ENCODE assay signal across 6 cellular contexts in the genomic region with DNA sequence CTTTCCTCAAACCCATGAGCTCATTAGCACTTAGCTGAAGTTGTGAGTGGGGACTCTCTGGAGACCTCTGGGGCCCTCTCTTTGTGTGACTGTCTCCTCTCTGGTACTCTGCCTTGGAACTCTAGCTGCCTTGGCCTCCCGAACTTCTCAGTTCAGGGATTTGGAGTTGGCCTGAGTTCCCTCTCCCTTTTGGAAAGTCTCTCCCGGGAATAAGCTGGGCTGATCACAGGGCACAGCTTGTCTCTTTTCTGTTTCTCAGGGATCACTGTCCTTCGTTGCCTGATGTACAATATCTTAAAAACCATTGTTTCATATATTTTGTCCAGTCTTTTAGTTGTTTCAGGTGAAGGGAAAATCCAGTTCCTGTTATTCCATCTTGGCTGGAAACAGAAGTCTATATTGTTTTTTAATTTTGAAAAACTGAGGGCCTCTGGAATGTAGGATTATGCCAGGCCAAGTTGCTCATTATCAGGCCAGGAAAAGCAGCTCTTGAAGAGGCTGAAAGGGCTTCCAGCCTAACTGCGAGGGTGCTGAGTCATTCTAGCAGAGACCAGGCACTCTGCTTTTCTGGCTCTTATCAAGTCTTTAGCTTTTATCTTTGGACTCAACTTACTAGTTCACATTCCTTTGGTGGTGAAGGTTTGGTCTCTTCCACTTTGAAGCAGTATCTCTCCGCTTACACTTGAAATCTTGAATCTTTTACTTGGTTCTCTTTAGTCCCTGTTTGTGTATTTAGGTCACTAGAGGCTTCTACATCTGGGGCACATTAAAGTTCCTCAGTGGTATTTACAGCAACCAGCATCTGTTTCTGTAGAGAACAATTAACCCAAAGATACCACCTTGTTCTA. TPM values are rescaled to one million over a fixed set of nuclear protein-coding genes. Genes with fewer than 3 reads are reported as not detected.
DNase-seq lines count a peak whose midpoint lies in the region; ATAC-seq, FAIRE-seq and TF ChIP-seq lines count a peak whose summit lies in the region.

No MANE protein-coding gene starts in this region.

- H3K4me3 Mint-ChIP-seq in WTC11: no peak overlapping the region
- H3K4me3 Mint-ChIP-seq in naive thymus-derived CD8-positive, alpha-beta T cell: no peak overlapping the region

- H3K9me3 ChIP-seq in mesodermal cell (ENCODE audit: control insufficient read depth, low read length): no peaks in the 10 kb centered on the region

- CTCF ChIA-PET in WTC11 (lab: Charles Lee): interaction anchor here (0.9 to 2.8 kb wide), 8 partner anchors 8 to 227 kb away, joined by 3 to 19 read pairs (median 8); partner anchors contain the start of gene RGS3

- POLR2A ChIA-PET in WTC11 (lab: Charles Lee): interaction anchor here (0.7 to 0.8 kb wide), 2 partner anchors 8 to 53 kb away, joined by 3 to 7 read pairs; no protein-coding TSS in a partner anchor
- POLR2A ChIA-PET in naive thymus-derived CD8-positive, alpha-beta T cell (lab: Charles Lee): no interaction called here

- no peaks in the 10 kb centered on the region for H3K27me3 Mint-ChIP-seq in WTC11 (ENCODE audit: low read depth)
- no peaks in the 10 kb centered on the region for H3K27me3 Mint-ChIP-seq in naive thymus-derived CD8-positive, alpha-beta T cell

- no peak for DNase-seq in H54 (ENCODE audit: insufficient read length, low spot score)
- DNase-seq in WTC11 (ENCODE audit: low spot score): no peak
- no peak for DNase-seq in NCI-H446 (lab: John Stamatoyannopoulos, UW)
- DNase-seq in 8988T: no peak
- no peak for DNase-seq in naive thymus-derived CD8-positive, alpha-beta T cell

- no peaks in the 10 kb centered on the region for H3K36me3 ChIP-seq in mesodermal cell (ENCODE audit: control insufficient read depth, insufficient read depth, low read length)

- 33 to 39% methylated on average over 3 of the region's 5 CpGs for WGBS in mesodermal cell (ENCODE audit: insufficient coverage in 2 of 2), 2 experiments

- no peak for TF ChIP-seq CTCF in WTC11 (IDR thresholded peaks at IDR 0.05)

- H3K4me3 ChIP-seq in mesodermal cell (ENCODE audit: extremely low read depth, insufficient read depth, low read length, poor library complexity, severe bottlenecking): no peak overlapping the region

- ATAC-seq in WTC11: peak; percentile 69
- ATAC-seq in naive thymus-derived CD8-positive, alpha-beta T cell: no peak

- TF ChIP-seq POLR2A in H54 (IDR thresholded peaks at IDR 0.05; ENCODE audit: low read depth, low read length): no peak

- H3K27ac ChIP-seq in mesodermal cell (ENCODE audit: low read depth, low read length, severe bottlenecking): peak overlapping the region; percentile 98

- peaks cover 24% of the 10 kb centered on the region for H3K4me1 Mint-ChIP-seq in WTC11
- peaks cover 0 to 2% (median 0%) of the 10 kb centered on the region in 4 donors for H3K4me1 Mint-ChIP-seq in naive thymus-derived CD8-positive, alpha-beta T cell

- no peaks in the 10 kb centered on the region for H3K9me3 Mint-ChIP-seq in WTC11
- H3K9me3 Mint-ChIP-seq in naive thymus-derived CD8-positive, alpha-beta T cell: no peaks in the 10 kb centered on the region

- no peaks in the 10 kb centered on the region for H3K36me3 Mint-ChIP-seq in WTC11
- H3K36me3 Mint-ChIP-seq in naive thymus-derived CD8-positive, alpha-beta T cell: no peaks in the 10 kb centered on the region

- H3K4me1 ChIP-seq in mesodermal cell (ENCODE audit: control insufficient read depth, insufficient read depth, low read length, poor library complexity, severe bottlenecking): peaks cover 28% of the 10 kb centered on the region

- FAIRE-seq in H54 (lab: Jason Lieb, UNC): peak; percentile 99

- H3K27ac Mint-ChIP-seq in WTC11: peak overlapping the region; percentile 82
- H3K27ac Mint-ChIP-seq in naive thymus-derived CD8-positive, alpha-beta T cell: no peak overlapping the region

TF ChIP-seq in WTC11, 78 proteins besides CTCF, POLR2A, EP300 and RAD21:
- TF ChIP-seq NFE2L1 (CRISPR knock-in tag; IDR thresholded peaks at IDR 0.05) (peak; percentile 88), MYBL2 (CRISPR knock-in tag; IDR thresholded peaks at IDR 0.05) (no peak)

RNA-seq across cellular contexts. Expression of gene RGS3, which starts 8.4 kb away (rescaled TPM):
- 15.0 to 17.2 TPM (median 16.6 TPM) in 3 replicates for total RNA-seq in WTC11 (2021)
- polyA plus RNA-seq in mesodermal cell (2013, experiment 1 of 2): 125 TPM
- polyA plus RNA-seq in mesodermal cell (2013, experiment 2 of 2): 96.4 TPM
- total RNA-seq in naive thymus-derived CD8-positive, alpha-beta T cell: 10 to 100 TPM; 27.8 to 29.5 TPM
- 10 to 100 TPM; 17.9 to 33.4 (median 26.1) TPM for polyA plus RNA-seq in naive thymus-derived CD8-positive, alpha-beta T cell

RNA-seq across cellular contexts. Expression of gene C9orf43, which starts 44.6 kb away (rescaled TPM):
- 0.28 to 0.46 TPM (median 0.30 TPM) in 3 replicates for total RNA-seq in WTC11 (2021)
- 0.18 TPM for polyA plus RNA-seq in mesodermal cell (2013, experiment 1 of 2)
- polyA plus RNA-seq in mesodermal cell (2013, experiment 2 of 2): 0.25 TPM
- total RNA-seq in naive thymus-derived CD8-positive, alpha-beta T cell: 1 to 10 TPM; 1.1 to 1.2 TPM
- under 1 TPM in 2 of 3 donors, not detected in 1; 0.55 to 0.81 TPM for polyA plus RNA-seq in naive thymus-derived CD8-positive, alpha-beta T cell

RNA-seq across cellular contexts. Expression of gene POLE3, which starts 44.7 kb away (rescaled TPM):
- total RNA-seq in WTC11 (2021): 39.7 to 43.6 TPM (median 42.4 TPM) in 3 replicates
- polyA plus RNA-seq in mesodermal cell (2013, experiment 1 of 2): 43.3 TPM
- 39.5 TPM for polyA plus RNA-seq in mesodermal cell (2013, experiment 2 of 2)
- total RNA-seq in naive thymus-derived CD8-positive, alpha-beta T cell: 10 to 100 TPM; 59.5 to 64.2 TPM
- 100 to 1,000 TPM; 116 to 138 (median 125) TPM for polyA plus RNA-seq in naive thymus-derived CD8-positive, alpha-beta T cell

RNA-seq across cellular contexts. Expression of gene ALAD, which starts 54.1 kb away (rescaled TPM):
- 14.7 to 15.9 TPM (median 15.5 TPM) in 3 replicates for total RNA-seq in WTC11 (2021)
- polyA plus RNA-seq in mesodermal cell (2013, experiment 1 of 2): 25.9 TPM
- 25.9 TPM for polyA plus RNA-seq in mesodermal cell (2013, experiment 2 of 2)
- 10 to 100 TPM; 45.7 to 47.1 TPM for total RNA-seq in naive thymus-derived CD8-positive, alpha-beta T cell
- polyA plus RNA-seq in naive thymus-derived CD8-positive, alpha-beta T cell: 10 to 100 TPM; 19.2 to 29.4 (median 21.2) TPM
